Comparison of ENCODE assay signal across 8 cellular contexts in the genomic region with DNA sequence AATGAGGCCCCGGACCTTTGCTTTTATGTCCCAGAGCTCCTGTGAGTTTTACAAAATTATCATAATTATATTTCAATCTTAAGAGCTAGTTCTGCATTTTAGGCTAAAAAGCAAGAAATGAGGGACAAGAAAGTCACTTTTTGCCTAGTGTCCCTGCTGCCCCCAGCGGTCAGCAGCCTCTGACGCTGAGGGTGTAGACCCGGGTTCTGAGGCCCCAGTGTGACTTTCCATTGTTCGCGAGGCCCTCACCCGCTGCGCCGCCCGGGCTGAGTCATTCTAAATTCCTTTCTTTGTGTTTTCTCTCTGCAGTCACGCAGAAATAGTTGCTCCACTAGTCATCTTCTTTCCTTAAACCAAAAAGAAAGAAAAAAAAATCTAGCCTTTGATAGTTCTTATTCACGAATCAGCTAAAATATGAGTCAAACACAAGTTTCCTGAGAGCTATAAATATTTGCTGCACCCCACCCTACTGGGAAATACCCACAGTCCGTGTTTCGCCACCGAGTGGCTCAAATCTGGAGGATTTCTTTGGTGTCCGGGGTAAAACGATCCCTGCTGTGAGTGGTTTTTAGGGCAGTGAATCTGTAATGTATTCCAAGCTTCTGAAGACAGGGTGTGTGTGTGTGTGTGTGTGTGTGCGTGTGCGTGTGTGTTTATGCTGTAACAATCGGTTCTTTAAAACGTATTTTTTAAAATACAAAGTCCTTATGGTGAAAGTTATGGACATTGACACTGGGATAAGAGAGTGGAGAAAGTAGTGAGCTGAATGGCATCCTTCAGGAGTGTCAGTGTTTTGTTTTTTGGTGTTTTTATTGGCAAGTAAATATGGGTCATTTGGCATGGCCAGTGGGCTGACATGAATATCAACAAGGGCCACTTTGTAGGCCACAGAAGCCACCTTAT. TPM values are rescaled to one million over a fixed set of nuclear protein-coding genes. Genes with fewer than 3 reads are reported as not detected.
DNase-seq lines count a peak whose midpoint lies in the region; ATAC-seq and TF ChIP-seq lines count a peak whose summit lies in the region.

No MANE protein-coding gene starts in this region.

- H2AK9ac ChIP-seq in IMR-90 (replicated peaks; ENCODE audit: low read depth, low read length, poor library complexity) = peak overlapping the region; percentile 66

- POLR2A ChIA-PET in IMR-90 (lab: Charles Lee; ENCODE audit: unreplicated experiment) (interaction anchor here (0.5 to 2.1 kb wide), 9 partner anchors 13 to 119 kb away, joined by 3 to 35 read pairs (median 4); partner anchors contain the start of genes EEF1A1 and MTO1), WTC11 (lab: Charles Lee) (interaction anchor here (0.9 to 2.6 kb wide), 5 partner anchors 21 to 67 kb away, joined by 3 to 33 read pairs (median 4); partner anchors contain the start of gene EEF1A1)

- peak overlapping the region; percentile 90 for H3K4me2 ChIP-seq in IMR-90 (ENCODE audit: low read depth, low read length)

- peak overlapping the region; percentile 96 for H3K4ac ChIP-seq in IMR-90 (ENCODE audit: low read depth, low read length)

- H2BK120ac ChIP-seq in IMR-90 (ENCODE audit: low read depth, low read length) = peak overlapping the region; percentile 94

- H3K9ac ChIP-seq in IMR-90 (ENCODE audit: low read depth, low read length) = peak overlapping the region; percentile 84

- CTCF ChIA-PET in IMR-90 (lab: Yijun Ruan, JAX) = interaction anchor here (0.6 to 1.3 kb wide), 6 partner anchors 32 to 67 kb away, joined by 3 to 8 read pairs (median 3); no protein-coding TSS in a partner anchor
- CTCF ChIA-PET in WTC11 (lab: Charles Lee) = interaction anchor here (1.0 to 1.6 kb wide), 5 partner anchors 14 to 67 kb away, joined by 3 to 5 read pairs (median 4); partner anchors contain the start of gene EEF1A1

- BruUV-seq in IMR-90 (replicated peaks; lab: Mats Ljungman, UMichigan) = TSS peak; percentile 100

- in situ Hi-C loops in IMR-90 (cut with MboI; ENCODE audit: low sequenced_read_pairs) = loop anchor here (5.0 kb wide), 1 partner anchor 58 kb away; the partner anchor contains the start of gene EEF1A1

- no peaks in the 10 kb centered on the region for H3K36me3 ChIP-seq in IMR-90 (ENCODE audit: control insufficient read depth, insufficient read depth, low read length)
- no peaks in the 10 kb centered on the region for H3K36me3 ChIP-seq in BE2C

- peak; percentile 33; the same call in 1 of the 2 replicates for TF ChIP-seq RAD21 in IMR-90 (IDR thresholded peaks at IDR 0.05; ENCODE audit: low read length)

- H3K4me3 ChIP-seq in IMR-90 (ENCODE audit: insufficient read depth, low read depth, low read length) (peak overlapping the region; percentile 36), BE2C (ENCODE audit: low read depth, low read length) (no peak overlapping the region)

- peak overlapping the region; percentile 90 for H3K14ac ChIP-seq in IMR-90 (replicated peaks; ENCODE audit: low read depth, low read length)

- H3K18ac ChIP-seq in IMR-90 (ENCODE audit: low read depth, low read length) = peak overlapping the region; percentile 99

- peak overlapping the region; percentile 97 for H4K5ac ChIP-seq in IMR-90 (ENCODE audit: low read depth, low read length)

- peak overlapping the region; percentile 84 for H3K23ac ChIP-seq in IMR-90 (ENCODE audit: low read depth, low read length)

- dilution Hi-C loops in IMR-90 (cut with HindIII; ENCODE audit: low sequenced_read_pairs, unreplicated experiment) = no loop called here

- H3K56ac ChIP-seq in IMR-90 (ENCODE audit: extremely low read depth, insufficient read depth, low read length) = peak overlapping the region; percentile 99

- peak overlapping the region; percentile 80 to 93 for H4K8ac ChIP-seq in IMR-90 (ENCODE audit: low read depth in 2 of 2, low read length in 2 of 2)

- peaks cover 6 to 11% of the 10 kb centered on the region in 2 experiments for H3K79me1 ChIP-seq in IMR-90 (ENCODE audit: low read depth in 1 of 2, low read length in 2 of 2)

- no peaks in the 10 kb centered on the region for H3K27me3 ChIP-seq in IMR-90 (ENCODE audit: control insufficient read depth, insufficient read depth, low read length)
- no peaks in the 10 kb centered on the region for H3K27me3 ChIP-seq in BE2C

- peak overlapping the region; percentile 93 for H4K91ac ChIP-seq in IMR-90 (ENCODE audit: insufficient read depth, low read depth, low read length)

- DNase-seq in DMS53 (lab: John Stamatoyannopoulos, UW) (peak; percentile 96), IMR-90 (peak; percentile 98), WTC11 (ENCODE audit: low spot score) (peak; percentile 93), caudate nucleus (lab: John Stamatoyannopoulos, UW) (peak in 60 of 61 donors; percentile 7 to 85 (median 66)), kidney glomerular epithelial cell (lab: John Stamatoyannopoulos, UW) (peak; percentile 99), BE2C (no peak)
- peak; percentile 87 for DNase-seq in stimulated activated CD4-positive, alpha-beta T cell treated with anti-CD3 and anti-CD28 coated beads, Interleukin-15, amount 100 ng/mL, for 24 hours

- 0 out of 2 replicates have a peak, but pooled peaks cover 3% of the 10 kb centered on the region for H3K27me3 Mint-ChIP-seq in WTC11 (ENCODE audit: low read depth)

- H2AFZ ChIP-seq in IMR-90 (replicated peaks; ENCODE audit: low read length, poor library complexity) = peak overlapping the region; percentile 2

- H3K27ac ChIP-seq in IMR-90 (ENCODE audit: insufficient read depth, low read length) = peak overlapping the region; percentile 98
- H3K27ac ChIP-seq in caudate nucleus (ENCODE audit: low read depth, low read length) = peak overlapping the region; percentile 95

- H2AK5ac ChIP-seq in IMR-90 (ENCODE audit: low read depth, low read length) = peak overlapping the region; percentile 32

- intact Hi-C loops in IMR-90 (cut with micrococcal nuclease) = loop anchor here (1.0 kb wide), 1 partner anchor 59 kb away; the partner anchor contains the start of gene EEF1A1

- peak overlapping the region; percentile 57 for H3K4me3 Mint-ChIP-seq in WTC11

- no peaks in the 10 kb centered on the region for H4K20me1 ChIP-seq in IMR-90 (ENCODE audit: insufficient read depth, low read length)

- TF ChIP-seq CTCF in IMR-90 (conservative IDR thresholded peaks at IDR 0.05; ENCODE audit: low read depth, low read length) (peak; percentile 46), WTC11 (IDR thresholded peaks at IDR 0.05) (no peak), BE2C (IDR thresholded peaks at IDR 0.05; ENCODE audit: low read depth, low read length) (no peak)

- peak overlapping the region; percentile 90 for H2BK20ac ChIP-seq in IMR-90 (ENCODE audit: low read depth, low read length)

- peaks cover 10% of the 10 kb centered on the region for H3K9me1 ChIP-seq in IMR-90 (ENCODE audit: insufficient read depth, low read length)

- peaks cover 55% of the 10 kb centered on the region for H3K4me1 Mint-ChIP-seq in WTC11

- peak overlapping the region; percentile 97 for H3K27ac Mint-ChIP-seq in WTC11

- ATAC-seq in GM21576 (IDR thresholded peaks at IDR 0.05; ENCODE audit: unreplicated experiment) = peak; percentile 82
- ATAC-seq in IMR-90 (ENCODE audit: low read depth) = peak; percentile 87
- peak; percentile 86 for ATAC-seq in WTC11

- peaks cover 14% of the 10 kb centered on the region for H3K4me1 ChIP-seq in IMR-90 (ENCODE audit: control insufficient read depth, insufficient read depth, low read length)
- H3K4me1 ChIP-seq in BE2C = peaks cover 3% of the 10 kb centered on the region; the same call in 1 of the 2 replicates

- WGBS in IMR-90 (ENCODE audit: extremely low coverage in 2 of 2, insufficient read length in 1 of 2), 2 experiments = 0% methylated on average over 10 of the region's 21 CpGs; no CpG with 5 or more reads in 1 of the 2 experiments

- H2BK15ac ChIP-seq in IMR-90 (ENCODE audit: low read depth, low read length) = peak overlapping the region; percentile 94

- peaks cover 15% of the 10 kb centered on the region for H3K36me3 Mint-ChIP-seq in WTC11

- H2BK5ac ChIP-seq in IMR-90 (ENCODE audit: low read depth, low read length, poor library complexity, severe bottlenecking) = peak overlapping the region; percentile 94

- H3K9me3 Mint-ChIP-seq in WTC11 = peaks cover 13% of the 10 kb centered on the region

- peak; percentile 95 for TF ChIP-seq POLR2A in IMR-90 (IDR thresholded peaks at IDR 0.05; ENCODE audit: low read depth, low read length)

- H3K9me3 ChIP-seq in IMR-90 (ENCODE audit: control insufficient read depth, insufficient read depth, low read length) = no peaks in the 10 kb centered on the region
- H3K9me3 ChIP-seq in BE2C = no peaks in the 10 kb centered on the region

TF ChIP-seq in IMR-90, 13 proteins besides CTCF, POLR2A, EP300 and RAD21 (continues in another document):
- TF ChIP-seq SMC3 (IDR thresholded peaks at IDR 0.05; ENCODE audit: low read depth, low read length) (peak; percentile 5; the same call in 1 of the 2 replicates), USF2 (IDR thresholded peaks at IDR 0.05; ENCODE audit: low read depth, low read length) (no peak), NFE2L2 (IDR thresholded peaks at IDR 0.05; ENCODE audit: low read depth, low read length) (peak; percentile 75), FOS (IDR thresholded peaks at IDR 0.05; ENCODE audit: low read depth, low read length) (peak; percentile 94)

TF ChIP-seq in WTC11, 78 proteins besides CTCF, POLR2A, EP300 and RAD21 (continues in another document):
- TF ChIP-seq TP53 (CRISPR knock-in tag; IDR thresholded peaks at IDR 0.05) (no peak), SOX15 (CRISPR knock-in tag; IDR thresholded peaks at IDR 0.05) (no peak), ZNF232 (CRISPR knock-in tag; IDR thresholded peaks at IDR 0.05) (no peak), RORB (CRISPR knock-in tag; IDR thresholded peaks at IDR 0.05) (no peak), ZNF423 (CRISPR knock-in tag; IDR thresholded peaks at IDR 0.05) (peak; percentile 78), NR3C1 (CRISPR knock-in tag; conservative IDR thresholded peaks at IDR 0.05; ENCODE audit: low read depth) (no peak), SP1 (CRISPR knock-in tag; conservative IDR thresholded peaks at IDR 0.05) (peak; percentile 24; the same call in 1 of the 2 replicates)

RNA-seq across cellular contexts. Expression of gene EEF1A1, which starts 59.7 kb away (rescaled TPM):
- total RNA-seq in IMR-90 (2012; rRNA removed) (28,223 and 30,152 TPM in 2 replicates), WTC11 (2021) (11,564 to 13,111 TPM (median 12,917 TPM) in 3 replicates)
- 11,870 and 14,757 TPM in 2 replicates for polyA plus RNA-seq in IMR-90 (2012; rRNA removed)
- 7,454 and 10,082 TPM in 2 replicates for polyA plus RNA-seq in IMR-90 (2012; cell fraction: cytosol; rRNA removed)
- polyA plus RNA-seq in IMR-90 (2012; cell fraction: nucleus; rRNA removed; ENCODE audit: low replicate concordance) = 1,642 and 5,672 TPM in 2 replicates
- polyA plus RNA-seq in BE2C (2012; ENCODE audit: insufficient read depth, insufficient read length, low read depth) = 4,146 TPM
